ENCODE assay signal across 8 cellular contexts in genomic region chr9:23123048-23123632, GRCh38.
DNase-seq lines count a peak whose midpoint lies in the region; ATAC-seq, FAIRE-seq and TF ChIP-seq lines count a peak whose summit lies in the region.

No MANE protein-coding gene starts in this region.

- ATAC-seq in left lung (peak; percentile 58), GM19324 (IDR thresholded peaks at IDR 0.05; ENCODE audit: low FRiP score, unreplicated experiment) (no peak), GM18520 (IDR thresholded peaks at IDR 0.05; ENCODE audit: unreplicated experiment) (no peak), GM21786 (IDR thresholded peaks at IDR 0.05; ENCODE audit: unreplicated experiment) (no peak)

- no peaks in the 10 kb centered on the region for H3K9me2 ChIP-seq in Loucy (replicated peaks; ENCODE audit: low read depth, low read length)

- H3K27ac Mint-ChIP-seq in astrocyte (ENCODE audit: unreplicated experiment): no peak overlapping the region

- no peaks in the 10 kb centered on the region for H3F3A ChIP-seq in Loucy (ENCODE audit: low read depth)

- no peaks in the 10 kb centered on the region for H3K27me3 Mint-ChIP-seq in astrocyte (ENCODE audit: low read depth, unreplicated experiment)

- H3K79me2 ChIP-seq in Loucy (ENCODE audit: insufficient read depth, low read length) (no peaks in the 10 kb centered on the region), astrocyte (ENCODE audit: insufficient read depth, low read length) (no peaks in the 10 kb centered on the region)

- H3K4me1 Mint-ChIP-seq in astrocyte (ENCODE audit: low read depth, unreplicated experiment): peaks cover 10% of the 10 kb centered on the region

- DNase-seq in G401 (ENCODE audit: low spot score): peak; percentile 37
- peak; percentile 6 for DNase-seq in astrocyte (ENCODE audit: low read depth)
- no peak for DNase-seq in left lung
- DNase-seq in activated CD8-positive, alpha-beta memory T cell treated with anti-CD3 and anti-CD28 coated beads, Interleukin-2, amount 50 U/mL, for 4 hours: no peak

- H3K27ac ChIP-seq in astrocyte (ENCODE audit: low read depth, low read length) (no peak overlapping the region), left lung (no peak overlapping the region)

- no peaks in the 10 kb centered on the region for H3K4me1 ChIP-seq in Loucy (ENCODE audit: insufficient read depth, low read length, poor library complexity, severe bottlenecking)
- no peaks in the 10 kb centered on the region for H3K4me1 ChIP-seq in astrocyte (ENCODE audit: insufficient read depth, low read length)
- H3K4me1 ChIP-seq in left lung: no peaks in the 10 kb centered on the region

- no peak for FAIRE-seq in astrocyte (lab: Jason Lieb, UNC)

- H2AFZ ChIP-seq in Loucy (ENCODE audit: low read length) (no peak overlapping the region), astrocyte (ENCODE audit: low read depth, low read length) (no peak overlapping the region)

- no peaks in the 10 kb centered on the region for H3K9me3 Mint-ChIP-seq in astrocyte (ENCODE audit: unreplicated experiment)

- H3K9me3 ChIP-seq in Loucy (ENCODE audit: insufficient read depth, low read depth, low read length) (no peaks in the 10 kb centered on the region), astrocyte (ENCODE audit: insufficient read depth, low read depth, low read length) (no peaks in the 10 kb centered on the region), left lung (no peaks in the 10 kb centered on the region)

- no peaks in the 10 kb centered on the region for H3K36me3 Mint-ChIP-seq in astrocyte (ENCODE audit: low read depth, unreplicated experiment)

- TF ChIP-seq CTCF in Loucy (conservative IDR thresholded peaks at IDR 0.05; ENCODE audit: low read length) (peak; percentile 69), astrocyte (IDR thresholded peaks at IDR 0.05; ENCODE audit: insufficient read depth, low read depth, low read length) (peak; percentile 77), left lung (IDR thresholded peaks at IDR 0.05) (peak; percentile 25 to 43)

- no peak overlapping the region for H3K4me3 Mint-ChIP-seq in astrocyte (ENCODE audit: unreplicated experiment)

- no peaks in the 10 kb centered on the region for H3K27me3 ChIP-seq in Loucy (ENCODE audit: insufficient read depth, low read length, poor library complexity, severe bottlenecking)
- H3K27me3 ChIP-seq in astrocyte (ENCODE audit: insufficient read depth, low read length): no peaks in the 10 kb centered on the region
- no peaks in the 10 kb centered on the region for H3K27me3 ChIP-seq in left lung

- in situ Hi-C loops in G401 (cut with HindIII; ENCODE audit: low sequenced_read_pairs): no loop called here

- H4K20me1 ChIP-seq in Loucy (ENCODE audit: insufficient read depth, low read length, poor library complexity, severe bottlenecking) (no peaks in the 10 kb centered on the region), astrocyte (ENCODE audit: insufficient read depth, low read length) (no peaks in the 10 kb centered on the region)

- H3K9ac ChIP-seq in Loucy (ENCODE audit: low read depth, low read length, poor library complexity, severe bottlenecking): no peak overlapping the region
- H3K9ac ChIP-seq in astrocyte (ENCODE audit: low read length): no peak overlapping the region

- no peak overlapping the region for H3K4me3 ChIP-seq in Loucy (ENCODE audit: low read length, poor library complexity, severe bottlenecking)
- no peak overlapping the region for H3K4me3 ChIP-seq in astrocyte (ENCODE audit: insufficient read depth, low read depth, low read length)
- H3K4me3 ChIP-seq in left lung: no peak overlapping the region

- H3K4me2 ChIP-seq in Loucy (ENCODE audit: low read depth, low read length, poor library complexity, severe bottlenecking) (no peak overlapping the region), astrocyte (ENCODE audit: low read length) (no peak overlapping the region)

- H3K36me3 ChIP-seq in Loucy (ENCODE audit: insufficient read depth, low read length) (no peaks in the 10 kb centered on the region), astrocyte (ENCODE audit: insufficient read depth, low read length) (no peaks in the 10 kb centered on the region), left lung (no peaks in the 10 kb centered on the region)

- intact Hi-C loops in left lung (cut with DNase I): no loop called here

Comparison
In these comparisons a context has a peak if more than half of its experiments do, and no peak if none do; other contexts are left out.
1. DNase-seq: peak in G401 (single experiment) and astrocyte (single experiment); none in left lung (0 of 2) and activated CD8-positive, alpha-beta memory T cell treated with anti-CD3 and anti-CD28 coated beads, Interleukin-2, amount 50 U/mL, for 4 hours (single experiment).
2. Peak in every context shown above with its lines, with median percentiles within 50 percentile points of each other: CTCF ChIP-seq.